ENCODE assay signal across 9 cellular contexts in the genomic region with DNA sequence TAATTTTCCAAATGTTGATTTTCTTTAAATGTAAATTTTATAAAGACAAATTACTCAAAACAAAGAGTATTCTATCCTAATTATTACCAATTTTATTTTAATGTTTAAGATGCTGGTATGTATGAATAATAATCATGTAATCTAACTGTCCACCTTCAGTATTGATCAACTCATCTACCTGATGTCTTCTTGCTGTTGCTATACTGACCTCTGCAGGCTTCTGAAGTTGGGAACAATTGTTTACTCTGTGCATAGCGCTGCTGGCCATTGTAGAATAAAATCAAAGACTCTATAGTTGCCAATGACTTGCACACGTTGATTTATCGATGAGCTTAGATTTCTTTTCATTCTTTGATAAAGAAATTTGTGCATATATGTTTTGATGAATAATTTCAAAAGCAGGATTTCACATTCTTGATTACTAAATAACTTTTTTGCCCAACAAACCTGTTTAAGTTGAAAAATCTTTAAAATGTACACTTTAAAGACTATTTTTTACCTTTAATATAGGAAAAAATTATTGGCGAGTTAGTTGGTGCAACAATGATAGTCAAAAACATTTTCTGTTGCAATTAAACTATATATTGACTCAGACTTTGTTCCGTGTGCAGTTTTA.
DNase-seq lines count a peak whose midpoint lies in the region; ATAC-seq and TF ChIP-seq lines count a peak whose summit lies in the region.
"Had no signal": no experiment of that assay in that cellular context is flagged by ENCODE, and none has a peak within 500 bp of the region (broad histone marks: within the 10 kb centered on the region; RNA-seq: fewer than 3 reads in every experiment).

No MANE protein-coding gene starts in this region.

- H4K20me1 ChIP-seq in neural cell (ENCODE audit: insufficient read depth), result no peaks in the 10 kb centered on the region

- H3K9me3 Mint-ChIP-seq in activated T-helper 1 cell treated with anti-CD3 and anti-CD28 coated beads, Interleukin-12 subunit alpha, Interleukin-12 subunit beta, Interleukin-2, Interleukin-4 antibody, amounts not matched to agents 30 ng/mL and 10 ng/mL and 1 ng/mL, durations not matched to agents 14 hours and 24 hours and 36 hours, result no peaks in the 10 kb centered on the region
- no peaks in the 10 kb centered on the region for H3K9me3 Mint-ChIP-seq in activated CD8-positive, alpha-beta T cell treated with anti-CD3 and anti-CD28 coated beads, Interleukin-2, amount 10 ng/mL, durations not matched to agents 7 days and 5 days (ENCODE audit: insufficient read depth)
- H3K9me3 Mint-ChIP-seq in T-cell, result no peaks in the 10 kb centered on the region

- no peak for ATAC-seq in activated CD8-positive, alpha-beta T cell treated with anti-CD3 and anti-CD28 coated beads, Interleukin-2, amount 10 ng/mL, durations not matched to agents 7 days and 5 days
- no peak for ATAC-seq in T-cell (replicated peaks in 1 of 4)

- no peaks in the 10 kb centered on the region for H3K9me2 ChIP-seq in neural cell (ENCODE audit: insufficient read depth, low read length)

- intact Hi-C loops in activated T-helper 1 cell treated with anti-CD3 and anti-CD28 coated beads, Interleukin-12 subunit alpha, Interleukin-12 subunit beta, Interleukin-2, Interleukin-4 antibody, amounts not matched to agents 30 ng/mL and 10 ng/mL and 1 ng/mL, durations not matched to agents 14 hours and 24 hours and 36 hours (cut with micrococcal nuclease), result loop anchor here (5.0 kb wide), 1 partner anchor 1721 kb away; no protein-coding TSS in a partner anchor

- no peaks in the 10 kb centered on the region for H3K36me3 Mint-ChIP-seq in activated T-helper 1 cell treated with anti-CD3 and anti-CD28 coated beads, Interleukin-12 subunit alpha, Interleukin-12 subunit beta, Interleukin-2, Interleukin-4 antibody, amounts not matched to agents 30 ng/mL and 10 ng/mL and 1 ng/mL, durations not matched to agents 14 hours and 24 hours and 36 hours (ENCODE audit: low read depth)
- no peaks in the 10 kb centered on the region for H3K36me3 Mint-ChIP-seq in activated CD8-positive, alpha-beta T cell treated with anti-CD3 and anti-CD28 coated beads, Interleukin-2, amount 10 ng/mL, durations not matched to agents 7 days and 5 days (ENCODE audit: low read depth)
- no peaks in the 10 kb centered on the region for H3K36me3 Mint-ChIP-seq in T-cell

- H2AFZ ChIP-seq in neural cell (ENCODE audit: low read depth, low read length), result no peak overlapping the region

- H3K4me3 Mint-ChIP-seq in activated T-helper 1 cell treated with anti-CD3 and anti-CD28 coated beads, Interleukin-12 subunit alpha, Interleukin-12 subunit beta, Interleukin-2, Interleukin-4 antibody, amounts not matched to agents 30 ng/mL and 10 ng/mL and 1 ng/mL, durations not matched to agents 14 hours and 24 hours and 36 hours, result no peak overlapping the region
- no peak overlapping the region for H3K4me3 Mint-ChIP-seq in activated CD8-positive, alpha-beta T cell treated with anti-CD3 and anti-CD28 coated beads, Interleukin-2, amount 10 ng/mL, durations not matched to agents 7 days and 5 days
- H3K4me3 Mint-ChIP-seq in T-cell, result no peak overlapping the region

- no peak for TF ChIP-seq EP300 in neural cell (conservative IDR thresholded peaks at IDR 0.05; ENCODE audit: poor library complexity, severe bottlenecking)

- H3K4me2 ChIP-seq in neural cell (ENCODE audit: low read length), result no peak overlapping the region

- TF ChIP-seq CTCF in GM06990 (IDR thresholded peaks at IDR 0.05; ENCODE audit: insufficient read depth, low read length, poor library complexity, severe bottlenecking), result peak; percentile 48
- TF ChIP-seq CTCF in astrocyte of the cerebellum (IDR thresholded peaks at IDR 0.05; ENCODE audit: low read depth, low read length, missing control alignments), result peak; percentile 51
- TF ChIP-seq CTCF in neural cell (IDR thresholded peaks at IDR 0.05; ENCODE audit: poor library complexity, severe bottlenecking), result peak; percentile 58

- no peak overlapping the region for H3K27ac Mint-ChIP-seq in activated T-helper 1 cell treated with anti-CD3 and anti-CD28 coated beads, Interleukin-12 subunit alpha, Interleukin-12 subunit beta, Interleukin-2, Interleukin-4 antibody, amounts not matched to agents 30 ng/mL and 10 ng/mL and 1 ng/mL, durations not matched to agents 14 hours and 24 hours and 36 hours
- no peak overlapping the region for H3K27ac Mint-ChIP-seq in activated CD8-positive, alpha-beta T cell treated with anti-CD3 and anti-CD28 coated beads, Interleukin-2, amount 10 ng/mL, durations not matched to agents 7 days and 5 days
- H3K27ac Mint-ChIP-seq in T-cell, result no peak overlapping the region

- no peaks in the 10 kb centered on the region for H3K9me3 ChIP-seq in neural cell (ENCODE audit: low read length)

- no peaks in the 10 kb centered on the region for H3F3A ChIP-seq in neural cell (ENCODE audit: insufficient read depth, low read length, poor library complexity, severe bottlenecking)

- no peak overlapping the region for H3K27ac ChIP-seq in neural cell (ENCODE audit: low read length)

- no peaks in the 10 kb centered on the region for H3K27me3 ChIP-seq in GM06990 (replicated peaks; ENCODE audit: control insufficient read depth, insufficient read depth, low read length)
- H3K27me3 ChIP-seq in neural cell (ENCODE audit: insufficient read depth, low read depth, low read length), result no peaks in the 10 kb centered on the region

- no peaks in the 10 kb centered on the region for H3K79me2 ChIP-seq in neural cell (replicated peaks; ENCODE audit: insufficient read depth, low read length)

- POLR2A ChIA-PET in activated CD8-positive, alpha-beta T cell treated with anti-CD3 and anti-CD28 coated beads, Interleukin-2, amount 10 ng/mL, durations not matched to agents 7 days and 5 days (lab: Charles Lee), result no interaction called here
- POLR2A ChIA-PET in T-cell (lab: Charles Lee), result no interaction called here

- CTCF ChIA-PET in activated CD8-positive, alpha-beta T cell treated with anti-CD3 and anti-CD28 coated beads, Interleukin-2, amount 10 ng/mL, durations not matched to agents 7 days and 5 days (lab: Charles Lee), result no interaction called here
- CTCF ChIA-PET in T-cell (lab: Charles Lee), result interaction anchor here (0.6 to 0.7 kb wide), 5 partner anchors 10 to 527 kb away, joined by 3 to 5 read pairs (median 3); no protein-coding TSS in a partner anchor

- in situ Hi-C loops in astrocyte of the cerebellum (cut with HindIII; ENCODE audit: low sequenced_read_pairs), result no loop called here

- TF ChIP-seq RAD21 in neural cell (conservative IDR thresholded peaks at IDR 0.05), result peak; percentile 64

- no peaks in the 10 kb centered on the region for H3K36me3 ChIP-seq in GM06990 (ENCODE audit: control insufficient read depth, insufficient read depth, low read length)
- no peaks in the 10 kb centered on the region for H3K36me3 ChIP-seq in neural cell (ENCODE audit: insufficient read depth, low read length)

- no peak overlapping the region for H3K4me3 ChIP-seq in GM06990 (replicated peaks; ENCODE audit: low read depth, low read length)
- no peak overlapping the region for H3K4me3 ChIP-seq in astrocyte of the cerebellum (ENCODE audit: low read depth, low read length)
- no peak overlapping the region for H3K4me3 ChIP-seq in neural cell (ENCODE audit: low read length)

- DNase-seq in GM06990 (ENCODE audit: extremely low read depth, insufficient read length) (no peak), LoVo (ENCODE audit: low spot score) (peak; percentile 40), astrocyte of the cerebellum (ENCODE audit: low read depth) (no peak), T-cell (no peak)
- no peak for DNase-seq in activated T-helper 1 cell treated with anti-CD3 and anti-CD28 coated beads, Interleukin-12 subunit alpha, Interleukin-12 subunit beta, Interleukin-2, Interleukin-4 antibody, amounts not matched to agents 30 ng/mL and 10 ng/mL and 1 ng/mL, durations not matched to agents 14 hours and 24 hours and 36 hours (ENCODE audit: low spot score)
- no peak for DNase-seq in activated CD8-positive, alpha-beta T cell treated with anti-CD3 and anti-CD28 coated beads, Interleukin-2, amount 10 ng/mL, durations not matched to agents 7 days and 5 days
- DNase-seq: activated naive CD4-positive, alpha-beta T cell treated with anti-CD3 and anti-CD28 coated beads, Interleukin-2, amount 50 U/mL, for 16 hours; stimulated activated CD4-positive, alpha-beta T cell treated with anti-CD3 and anti-CD28 coated beads, Interleukin-12 subunit alpha, Interleukin-12 subunit beta, amount 100 ng/mL, for 4 hours had no signal

- H3K27me3 Mint-ChIP-seq in activated T-helper 1 cell treated with anti-CD3 and anti-CD28 coated beads, Interleukin-12 subunit alpha, Interleukin-12 subunit beta, Interleukin-2, Interleukin-4 antibody, amounts not matched to agents 30 ng/mL and 10 ng/mL and 1 ng/mL, durations not matched to agents 14 hours and 24 hours and 36 hours (ENCODE audit: insufficient read depth), result no peaks in the 10 kb centered on the region
- no peaks in the 10 kb centered on the region for H3K27me3 Mint-ChIP-seq in activated CD8-positive, alpha-beta T cell treated with anti-CD3 and anti-CD28 coated beads, Interleukin-2, amount 10 ng/mL, durations not matched to agents 7 days and 5 days (ENCODE audit: low read depth)
- peaks cover 0 to 3% of the 10 kb centered on the region in 2 donors for H3K27me3 Mint-ChIP-seq in T-cell

- no peak overlapping the region for H3K9ac ChIP-seq in neural cell (ENCODE audit: low read length)

- no peaks in the 10 kb centered on the region for H3K4me1 Mint-ChIP-seq in activated T-helper 1 cell treated with anti-CD3 and anti-CD28 coated beads, Interleukin-12 subunit alpha, Interleukin-12 subunit beta, Interleukin-2, Interleukin-4 antibody, amounts not matched to agents 30 ng/mL and 10 ng/mL and 1 ng/mL, durations not matched to agents 14 hours and 24 hours and 36 hours (ENCODE audit: low read depth)
- H3K4me1 Mint-ChIP-seq in activated CD8-positive, alpha-beta T cell treated with anti-CD3 and anti-CD28 coated beads, Interleukin-2, amount 10 ng/mL, durations not matched to agents 7 days and 5 days (ENCODE audit: low read depth), result no peaks in the 10 kb centered on the region
- peaks cover 0 to 3% (median 0%) of the 10 kb centered on the region in 3 donors for H3K4me1 Mint-ChIP-seq in T-cell

TF ChIP-seq in neural cell, 6 proteins besides CTCF, POLR2A, EP300 and RAD21 (continues in another document):
- TF ChIP-seq TAF1 (IDR thresholded peaks at IDR 0.05; ENCODE audit: low read depth) (no peak), EZH2 (IDR thresholded peaks at IDR 0.05; ENCODE audit: borderline replicate concordance, insufficient read depth, low read length, poor library complexity, severe bottlenecking) (no peak), MXI1 (conservative IDR thresholded peaks at IDR 0.05; ENCODE audit: poor library complexity, severe bottlenecking) (no peak)
